24 cellular contexts compared by ENCODE assay signal in genomic region chr13:80164451-80164850, GRCh38.
DNase-seq lines count a peak whose midpoint lies in the region; FAIRE-seq and TF ChIP-seq lines count a peak whose summit lies in the region.
"Had no signal": no experiment of that assay in that cellular context is flagged by ENCODE, and none has a peak within 500 bp of the region (broad histone marks: within the 10 kb centered on the region; RNA-seq: fewer than 3 reads in every experiment).

No MANE protein-coding gene starts in this region.

- H3K36me3 Mint-ChIP-seq in astrocyte (ENCODE audit: low read depth, unreplicated experiment): no peaks in the 10 kb centered on the region
- H3K36me3 Mint-ChIP-seq: CD4-positive, alpha-beta memory T cell; CD4-positive, CD25-positive, alpha-beta regulatory T cell; CD8-positive, alpha-beta memory T cell had no signal

- peak; percentile 41 for DNase-seq in AG10803 (ENCODE audit: low read depth)
- DNase-seq in astrocyte (ENCODE audit: low read depth): peak; percentile 36
- peak; percentile 32 for DNase-seq in astrocyte of the hippocampus (ENCODE audit: low read depth, low spot score)
- no peak for DNase-seq in MG63
- DNase-seq in DMS53 (lab: John Stamatoyannopoulos, UW): no peak
- DNase-seq in NCI-H226: no peak
- DNase-seq: BE2C; C1 segment of cervical spinal cord; CD4-positive, alpha-beta memory T cell; CD4-positive, CD25-positive, alpha-beta regulatory T cell; CD8-positive, alpha-beta memory T cell; COR-L47; DMS 273 treated with DMSO at 0.1 percent for 48 hours; DMS79; DND-41; EL; GDM1 had no signal

- TF ChIP-seq CTCF in AG10803 (conservative IDR thresholded peaks at IDR 0.05; ENCODE audit: low read length) (no peak), astrocyte (IDR thresholded peaks at IDR 0.05; ENCODE audit: insufficient read depth, low read depth, low read length) (no peak)

- no peaks in the 10 kb centered on the region for H3K36me3 ChIP-seq in astrocyte (ENCODE audit: insufficient read depth, low read length)
- no peaks in the 10 kb centered on the region for H3K36me3 ChIP-seq in MG63
- H3K36me3 ChIP-seq: BE2C, BLaER1 had no signal

- peaks cover 9% of the 10 kb centered on the region for H3K4me1 Mint-ChIP-seq in astrocyte (ENCODE audit: low read depth, unreplicated experiment)
- H3K4me1 Mint-ChIP-seq: CD4-positive, alpha-beta memory T cell; CD4-positive, CD25-positive, alpha-beta regulatory T cell had no signal

- H3K27me3 ChIP-seq in astrocyte (ENCODE audit: insufficient read depth, low read length) (no peaks in the 10 kb centered on the region), MG63 (no peaks in the 10 kb centered on the region)
- H3K27me3 ChIP-seq: BE2C, BLaER1 had no signal

- H3K9ac ChIP-seq in astrocyte (ENCODE audit: low read length): no peak overlapping the region
- H3K9ac ChIP-seq: BLaER1 had no signal

- H3K79me2 ChIP-seq in astrocyte (ENCODE audit: insufficient read depth, low read length): no peaks in the 10 kb centered on the region

- H3K4me1 ChIP-seq in astrocyte (ENCODE audit: insufficient read depth, low read length): no peaks in the 10 kb centered on the region
- H3K4me1 ChIP-seq: A549 had no signal

- H3K9me3 ChIP-seq in astrocyte (ENCODE audit: insufficient read depth, low read depth, low read length) (no peaks in the 10 kb centered on the region), MG63 (no peaks in the 10 kb centered on the region)
- H3K9me3 ChIP-seq: A549, BE2C, BLaER1 had no signal

- FAIRE-seq in astrocyte (lab: Jason Lieb, UNC): no peak
- FAIRE-seq: A549, GM12878, GM12892, GM18507 had no signal

- H4K20me1 ChIP-seq in astrocyte (ENCODE audit: insufficient read depth, low read length): no peaks in the 10 kb centered on the region
- H4K20me1 ChIP-seq: BLaER1 had no signal

- H3K4me3 Mint-ChIP-seq in astrocyte (ENCODE audit: unreplicated experiment): no peak overlapping the region
- H3K4me3 Mint-ChIP-seq: CD4-positive, alpha-beta memory T cell; CD4-positive, CD25-positive, alpha-beta regulatory T cell; CD8-positive, alpha-beta memory T cell had no signal

- H3K27me3 Mint-ChIP-seq in astrocyte (ENCODE audit: low read depth, unreplicated experiment): no peaks in the 10 kb centered on the region
- H3K27me3 Mint-ChIP-seq: CD4-positive, alpha-beta memory T cell; CD4-positive, CD25-positive, alpha-beta regulatory T cell; CD8-positive, alpha-beta memory T cell had no signal

- H3K27ac Mint-ChIP-seq in astrocyte (ENCODE audit: unreplicated experiment): no peak overlapping the region
- H3K27ac Mint-ChIP-seq: CD14-positive monocyte; CD4-positive, alpha-beta memory T cell; CD4-positive, CD25-positive, alpha-beta regulatory T cell had no signal

- H2AFZ ChIP-seq in astrocyte (ENCODE audit: low read depth, low read length): no peak overlapping the region

- H3K4me3 ChIP-seq in AG10803 (ENCODE audit: low read length) (no peak overlapping the region), astrocyte (ENCODE audit: insufficient read depth, low read depth, low read length) (no peak overlapping the region), MG63 (no peak overlapping the region)
- H3K4me3 ChIP-seq: A549, BLaER1, GM12878 had no signal

- H3K9me3 Mint-ChIP-seq in astrocyte (ENCODE audit: unreplicated experiment): no peaks in the 10 kb centered on the region

- no peak overlapping the region for H3K4me2 ChIP-seq in astrocyte (ENCODE audit: low read length)
- H3K4me2 ChIP-seq: A549, BLaER1 had no signal

- no peak overlapping the region for H3K27ac ChIP-seq in astrocyte (ENCODE audit: low read depth, low read length)
- H3K27ac ChIP-seq: 22Rv1, A549, BLaER1 had no signal

Comparison
In these comparisons a context has a peak if more than half of its experiments do, and no peak if none do; other contexts are left out.
1. DNase-seq: peak in AG10803 (single experiment), astrocyte (single experiment) and astrocyte of the hippocampus (single experiment); none in MG63 (single experiment), DMS53 (single experiment) and NCI-H226 (single experiment).